In the genomic region with DNA sequence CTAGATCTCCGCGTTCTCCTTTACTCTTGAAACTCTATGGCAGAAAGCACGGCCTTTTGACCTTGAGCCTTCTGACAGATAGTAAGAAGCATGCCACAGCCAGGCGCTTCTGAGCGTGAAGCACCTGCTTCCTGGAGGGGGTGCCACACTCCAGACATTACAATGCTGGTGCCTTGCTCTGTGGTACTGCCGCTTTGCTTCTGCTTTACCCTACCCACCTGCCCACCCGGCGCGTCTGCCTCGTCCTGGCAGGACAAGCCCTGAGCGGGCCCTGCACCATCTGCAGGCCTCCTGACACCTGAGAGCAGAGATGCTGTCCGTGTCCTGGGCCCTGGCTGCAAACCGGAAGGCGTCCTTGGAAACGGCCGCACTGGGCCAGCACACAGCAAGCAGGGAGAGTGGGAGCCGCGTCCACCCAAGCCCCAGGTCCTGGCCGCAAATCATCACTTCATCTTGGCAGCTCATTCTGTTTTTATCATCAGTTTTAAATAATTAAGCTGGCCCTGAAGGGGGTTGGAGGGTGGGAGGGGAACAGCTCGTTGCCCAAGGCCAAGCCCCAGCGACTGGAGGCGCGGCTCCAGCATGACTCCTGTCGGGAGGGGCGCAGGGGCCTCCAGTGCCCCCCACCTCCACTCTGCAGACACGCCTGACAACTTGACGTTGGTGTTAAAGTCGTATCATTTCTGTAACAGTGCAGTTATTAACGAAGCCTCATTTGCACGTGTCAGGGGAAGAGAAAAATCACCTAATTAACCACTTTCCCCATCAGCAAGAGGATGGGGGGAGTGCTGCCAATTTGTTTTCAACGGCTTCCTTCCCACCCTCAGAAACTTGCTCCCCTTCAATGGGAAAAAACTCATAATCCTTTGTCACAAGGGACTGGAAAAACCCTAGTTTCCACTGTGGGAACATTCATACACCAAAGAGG, we compare ENCODE assay signal across 1 cellular context.
TF ChIP-seq lines count a peak whose summit lies in the region.

No MANE protein-coding gene starts in this region.

TF ChIP-seq in GM12878, 131 proteins besides CTCF, POLR2A, EP300 and RAD21 (continued from another document):
- TF ChIP-seq, protein P1, sequence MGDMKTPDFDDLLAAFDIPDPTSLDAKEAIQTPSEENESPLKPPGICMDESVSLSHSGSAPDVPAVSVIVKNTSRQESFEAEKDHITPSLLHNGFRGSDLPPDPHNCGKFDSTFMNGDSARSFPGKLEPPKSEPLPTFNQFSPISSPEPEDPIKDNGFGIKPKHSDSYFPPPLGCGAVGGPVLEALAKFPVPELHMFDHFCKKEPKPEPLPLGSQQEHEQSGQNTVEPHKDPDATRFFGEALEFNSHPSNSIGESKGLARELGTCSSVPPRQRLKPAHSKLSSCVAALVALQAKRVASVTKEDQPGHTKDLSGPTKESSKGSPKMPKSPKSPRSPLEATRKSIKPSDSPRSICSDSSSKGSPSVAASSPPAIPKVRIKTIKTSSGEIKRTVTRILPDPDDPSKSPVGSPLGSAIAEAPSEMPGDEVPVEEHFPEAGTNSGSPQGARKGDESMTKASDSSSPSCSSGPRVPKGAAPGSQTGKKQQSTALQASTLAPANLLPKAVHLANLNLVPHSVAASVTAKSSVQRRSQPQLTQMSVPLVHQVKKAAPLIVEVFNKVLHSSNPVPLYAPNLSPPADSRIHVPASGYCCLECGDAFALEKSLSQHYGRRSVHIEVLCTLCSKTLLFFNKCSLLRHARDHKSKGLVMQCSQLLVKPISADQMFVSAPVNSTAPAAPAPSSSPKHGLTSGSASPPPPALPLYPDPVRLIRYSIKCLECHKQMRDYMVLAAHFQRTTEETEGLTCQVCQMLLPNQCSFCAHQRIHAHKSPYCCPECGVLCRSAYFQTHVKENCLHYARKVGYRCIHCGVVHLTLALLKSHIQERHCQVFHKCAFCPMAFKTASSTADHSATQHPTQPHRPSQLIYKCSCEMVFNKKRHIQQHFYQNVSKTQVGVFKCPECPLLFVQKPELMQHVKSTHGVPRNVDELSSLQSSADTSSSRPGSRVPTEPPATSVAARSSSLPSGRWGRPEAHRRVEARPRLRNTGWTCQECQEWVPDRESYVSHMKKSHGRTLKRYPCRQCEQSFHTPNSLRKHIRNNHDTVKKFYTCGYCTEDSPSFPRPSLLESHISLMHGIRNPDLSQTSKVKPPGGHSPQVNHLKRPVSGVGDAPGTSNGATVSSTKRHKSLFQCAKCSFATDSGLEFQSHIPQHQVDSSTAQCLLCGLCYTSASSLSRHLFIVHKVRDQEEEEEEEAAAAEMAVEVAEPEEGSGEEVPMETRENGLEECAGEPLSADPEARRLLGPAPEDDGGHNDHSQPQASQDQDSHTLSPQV (IDR thresholded peaks at IDR 0.05) = 0 out of 2 replicates have a peak, but pooled peaks have one; percentile 15
